ENCODE assay signal across 23 cellular contexts in genomic region chr14:68879841-68880575, GRCh38.
DNase-seq lines count a peak whose midpoint lies in the region; ATAC-seq, FAIRE-seq and TF ChIP-seq lines count a peak whose summit lies in the region.
"Had no signal": no experiment of that assay in that cellular context is flagged by ENCODE, and none has a peak within 500 bp of the region (broad histone marks: within the 10 kb centered on the region; RNA-seq: fewer than 3 reads in every experiment).

No MANE protein-coding gene starts in this region.

- no peak for TF ChIP-seq CTCF in mammary epithelial cell (conservative IDR thresholded peaks at IDR 0.05 in 1 of 2, IDR thresholded peaks at IDR 0.05 in 1 of 2; ENCODE audit: extremely low read depth in 1 of 2, insufficient read depth in 1 of 2, low read depth in 1 of 2, low read length in 2 of 2)
- no peak for TF ChIP-seq CTCF in breast epithelium (IDR thresholded peaks at IDR 0.05)
- TF ChIP-seq CTCF in endothelial cell of umbilical vein (IDR thresholded peaks at IDR 0.05; ENCODE audit: extremely low read depth in 1 of 2, insufficient read depth in 1 of 2, low read depth in 1 of 2, low read length in 2 of 2), result no peak
- no peak for TF ChIP-seq CTCF in osteoblast (IDR thresholded peaks at IDR 0.05; ENCODE audit: extremely low read depth, low read depth, low read length)
- TF ChIP-seq CTCF in transverse colon (IDR thresholded peaks at IDR 0.05), result no peak

- H3K27ac ChIP-seq in mammary epithelial cell (ENCODE audit: insufficient read depth, low read depth, low read length) (no peak overlapping the region), breast epithelium (no peak overlapping the region), endothelial cell of umbilical vein (ENCODE audit: insufficient read depth, low read depth, low read length) (no peak overlapping the region), osteoblast (ENCODE audit: low read depth, low read length) (no peak overlapping the region), transverse colon (peak overlapping the region in 3 of 4 donors; percentile 2 to 50 (median 41))
- H3K27ac ChIP-seq: BLaER1, GM23248 had no signal

- 91% methylated on average over 13 of the region's 13 CpGs for WGBS in mammary epithelial cell (ENCODE audit: low coverage, missing lambda C conversion rate)
- WGBS in transverse colon (ENCODE audit: low coverage in 1 of 2), 2 donors, result 98 to 100% methylated on average over 2 to 7 of the region's 13 CpGs

- ATAC-seq in HG02870 (IDR thresholded peaks at IDR 0.05; ENCODE audit: unreplicated experiment), result no peak
- ATAC-seq: A549 had no signal

- H2AFZ ChIP-seq in mammary epithelial cell (ENCODE audit: low read depth, low read length) (no peak overlapping the region), endothelial cell of umbilical vein (ENCODE audit: low read depth, low read length) (no peak overlapping the region), osteoblast (ENCODE audit: low read length) (no peak overlapping the region)
- H2AFZ ChIP-seq: GM23248 had no signal

- H3K4me3 ChIP-seq in mammary epithelial cell (replicated peaks in 1 of 3; ENCODE audit: insufficient read depth in 1 of 3, low read depth in 2 of 3, low read length in 3 of 3) (no peak overlapping the region), breast epithelium (no peak overlapping the region), endothelial cell of umbilical vein (replicated peaks in 1 of 3; ENCODE audit: insufficient read depth in 1 of 3, low read depth in 1 of 3, low read length in 3 of 3) (no peak overlapping the region), osteoblast (ENCODE audit: insufficient read depth, low read length) (no peak overlapping the region), transverse colon (no peak overlapping the region)
- H3K4me3 ChIP-seq: A549, BLaER1, GM23248, HAP-1 had no signal

- no peaks in the 10 kb centered on the region for H3K9me1 ChIP-seq in endothelial cell of umbilical vein (replicated peaks; ENCODE audit: control insufficient read depth, extremely low read depth, insufficient read depth, low read length)

- dilution Hi-C loops in mammary epithelial cell (cut with HindIII; ENCODE audit: low sequenced_read_pairs) (loop anchor here (5.0 kb wide), 1 partner anchor 67 kb away; no protein-coding TSS in a partner anchor), endothelial cell of umbilical vein (cut with MboI; ENCODE audit: extremely low pct_ligation_motif_present, low sequenced_read_pairs) (no loop called here)

- H4K20me1 ChIP-seq in mammary epithelial cell (ENCODE audit: insufficient read depth, low read length), result no peaks in the 10 kb centered on the region
- no peaks in the 10 kb centered on the region for H4K20me1 ChIP-seq in endothelial cell of umbilical vein (replicated peaks; ENCODE audit: control insufficient read depth, extremely low read depth, insufficient read depth, low read length)
- peaks cover 64% of the 10 kb centered on the region for H4K20me1 ChIP-seq in osteoblast (ENCODE audit: insufficient read depth, low read length)
- H4K20me1 ChIP-seq: BLaER1 had no signal

- TF ChIP-seq POLR2A in breast epithelium (IDR thresholded peaks at IDR 0.05) (no peak), endothelial cell of umbilical vein (IDR thresholded peaks at IDR 0.05; ENCODE audit: low read depth, low read length) (no peak), transverse colon (IDR thresholded peaks at IDR 0.05) (no peak)

- H3K4me1 ChIP-seq in mammary epithelial cell (ENCODE audit: insufficient read depth, low read length) (peaks cover 13% of the 10 kb centered on the region), breast epithelium (no peaks in the 10 kb centered on the region), endothelial cell of umbilical vein (ENCODE audit: control insufficient read depth, extremely low read depth, insufficient read depth, low read length) (peaks cover 10% of the 10 kb centered on the region), osteoblast (ENCODE audit: insufficient read depth, low read length) (peaks cover 12% of the 10 kb centered on the region), transverse colon (peaks cover 2 to 7% (median 4%) of the 10 kb centered on the region in 4 donors)
- H3K4me1 ChIP-seq: BLaER1, HAP-1 had no signal

- no peak overlapping the region for H3K9ac ChIP-seq in mammary epithelial cell (ENCODE audit: insufficient read depth, low read length)
- no peak overlapping the region for H3K9ac ChIP-seq in endothelial cell of umbilical vein (replicated peaks; ENCODE audit: extremely low read depth, insufficient read depth, low read length)
- H3K9ac ChIP-seq: BLaER1, GM23248 had no signal

- no peak for TF ChIP-seq EP300 in transverse colon (IDR thresholded peaks at IDR 0.05; ENCODE audit: low read depth)

- H3K36me3 ChIP-seq in mammary epithelial cell (ENCODE audit: insufficient read depth, low read length) (peaks cover 66% of the 10 kb centered on the region), breast epithelium (peaks cover 11% of the 10 kb centered on the region), endothelial cell of umbilical vein (ENCODE audit: control insufficient read depth in 2 of 2, extremely low read depth in 1 of 2, insufficient read depth in 2 of 2, low read length in 2 of 2) (peaks cover 55 to 82% of the 10 kb centered on the region in 2 experiments), osteoblast (ENCODE audit: insufficient read depth, low read length) (peaks cover 98% of the 10 kb centered on the region), transverse colon (peaks cover 0 to 62% (median 27%) of the 10 kb centered on the region in 4 donors)

- no peaks in the 10 kb centered on the region for H3K9me3 ChIP-seq in mammary epithelial cell (replicated peaks; ENCODE audit: insufficient read depth, low read length)
- no peaks in the 10 kb centered on the region for H3K9me3 ChIP-seq in breast epithelium
- no peaks in the 10 kb centered on the region for H3K9me3 ChIP-seq in endothelial cell of umbilical vein (replicated peaks; ENCODE audit: control insufficient read depth, insufficient read depth, low read length)
- H3K9me3 ChIP-seq in osteoblast (ENCODE audit: low read depth, low read length), result no peaks in the 10 kb centered on the region
- H3K9me3 ChIP-seq in transverse colon, result no peaks in the 10 kb centered on the region
- H3K9me3 ChIP-seq: A549, BLaER1, HAP-1 had no signal

- no peaks in the 10 kb centered on the region for H3K27me3 ChIP-seq in mammary epithelial cell (ENCODE audit: insufficient read depth, low read length)
- no peaks in the 10 kb centered on the region for H3K27me3 ChIP-seq in breast epithelium
- H3K27me3 ChIP-seq in endothelial cell of umbilical vein (ENCODE audit: control insufficient read depth in 2 of 2, insufficient read depth in 2 of 2, low read length in 2 of 2), result no peaks in the 10 kb centered on the region
- H3K27me3 ChIP-seq in osteoblast (ENCODE audit: insufficient read depth, low read length), result no peaks in the 10 kb centered on the region
- no peaks in the 10 kb centered on the region for H3K27me3 ChIP-seq in transverse colon
- H3K27me3 ChIP-seq: BLaER1 had no signal

- BruUV-seq in mammary epithelial cell (replicated peaks; lab: Mats Ljungman, UMichigan), result TSS peak; percentile 9
- BruUV-seq in endothelial cell of umbilical vein (replicated peaks; lab: Mats Ljungman, UMichigan), result TSS peak; percentile 10

- H3K4me2 ChIP-seq in mammary epithelial cell (ENCODE audit: insufficient read depth, low read depth, low read length) (no peak overlapping the region), endothelial cell of umbilical vein (ENCODE audit: insufficient read depth, low read length) (no peak overlapping the region), osteoblast (ENCODE audit: insufficient read depth, low read length) (no peak overlapping the region)
- H3K4me2 ChIP-seq: A549, BLaER1 had no signal

- in situ Hi-C loops in mammary epithelial cell (cut with MboI; ENCODE audit: low sequenced_read_pairs in 2 of 2), result no loop called here
- in situ Hi-C loops in transverse colon (cut with MboI; ENCODE audit: low pct_ligation_motif_present in 1 of 4, low pct_unique_long_range_greater_than_20kb in 1 of 4, low sequenced_read_pairs in 3 of 4), result no loop called here

- POLR2A ChIA-PET in endothelial cell of umbilical vein (lab: Charles Lee), result no interaction called here

- DNase-seq in mammary epithelial cell, result no peak
- no peak for DNase-seq in breast epithelium (ENCODE audit: low spot score in 2 of 2)
- DNase-seq in endothelial cell of umbilical vein (ENCODE audit: low read depth, low spot score), result no peak
- peak; percentile 59 for DNase-seq in osteoblast (ENCODE audit: insufficient read length, low spot score, missing footprints)
- no peak for DNase-seq in transverse colon
- no peak for DNase-seq in HT-29 (ENCODE audit: low spot score)
- no peak for DNase-seq in hypothalamus (lab: John Stamatoyannopoulos, UW)
- DNase-seq: CD4-positive, alpha-beta memory T cell; DMS153; GDM1; GM23248; KBM-7; NCI-H187; NCI-H2107; NCI-H510A; NCI-H774; SHP77 had no signal

- CTCF ChIA-PET in mammary epithelial cell (lab: Charles Lee; ENCODE audit: low non-redundant PET) (no interaction called here), endothelial cell of umbilical vein (lab: Charles Lee) (no interaction called here)

- peaks cover 84% of the 10 kb centered on the region for H3K79me2 ChIP-seq in mammary epithelial cell (ENCODE audit: insufficient read depth, low read length)
- H3K79me2 ChIP-seq in endothelial cell of umbilical vein (ENCODE audit: control insufficient read depth, insufficient read depth, low read length), result no peaks in the 10 kb centered on the region
- H3K79me2 ChIP-seq in osteoblast (ENCODE audit: insufficient read depth, low read length), result peaks cover 72% of the 10 kb centered on the region

- intact Hi-C loops in mammary epithelial cell (cut with micrococcal nuclease) (no loop called here), breast epithelium (cut with DNase I; ENCODE audit: low total_unique reads) (no loop called here), endothelial cell of umbilical vein (cut with micrococcal nuclease) (no loop called here), transverse colon (cut with DNase I; ENCODE audit: low total_unique reads) (no loop called here)

- no peak for FAIRE-seq in endothelial cell of umbilical vein (lab: Jason Lieb, UNC)
- FAIRE-seq: A549, GM19239, RCC 7860 had no signal

TF ChIP-seq in endothelial cell of umbilical vein, 7 proteins besides CTCF, POLR2A, EP300 and RAD21 (continues in another document):
- TF ChIP-seq EZH2 (IDR thresholded peaks at IDR 0.05; ENCODE audit: borderline replicate concordance, low read depth, low read length, severe bottlenecking) (no peak), FOS (IDR thresholded peaks at IDR 0.05; ENCODE audit: borderline replicate concordance, insufficient read depth, low read length) (no peak), POLR2AphosphoS5 (IDR thresholded peaks at IDR 0.05; ENCODE audit: insufficient read depth, low read depth, low read length) (no peak), MYC (IDR thresholded peaks at IDR 0.05; ENCODE audit: low read depth, low read length) (no peak), GATA2 (IDR thresholded peaks at IDR 0.05; ENCODE audit: insufficient read depth, insufficient read length, low read depth, low read length) (no peak), JUN (IDR thresholded peaks at IDR 0.05; ENCODE audit: borderline replicate concordance, insufficient read depth, insufficient read length, low read depth) (no peak)

Comparison
In these comparisons a context has a peak if more than half of its experiments do, and no peak if none do; other contexts are left out.
1. H3K27ac ChIP-seq: peak in transverse colon (3 of 4); none in mammary epithelial cell (single experiment), breast epithelium (0 of 2), endothelial cell of umbilical vein (single experiment) and osteoblast (single experiment).